ENCODE assay signal across 1 cellular context in genomic region chr16:2539838-2540458, GRCh38.
TF ChIP-seq lines count a peak whose summit lies in the region.

No MANE protein-coding gene starts in this region.

TF ChIP-seq in A549, 52 proteins besides CTCF, POLR2A, EP300 and RAD21:
- peak; percentile 29 for TF ChIP-seq MAFK (IDR thresholded peaks at IDR 0.05; ENCODE audit: partially characterized antibody)
